In genomic region chr1:50272923-50273322, GRCh38 we compare ENCODE assay signal across 24 cellular contexts.
DNase-seq lines count a peak whose midpoint lies in the region; ATAC-seq and TF ChIP-seq lines count a peak whose summit lies in the region.
"Had no signal": no experiment of that assay in that cellular context is flagged by ENCODE, and none has a peak within 500 bp of the region (broad histone marks: within the 10 kb centered on the region; RNA-seq: fewer than 3 reads in every experiment).

No MANE protein-coding gene starts in this region.

- peaks cover 18% of the 10 kb centered on the region for H3K9me3 Mint-ChIP-seq in glutamatergic neuron (ENCODE audit: unreplicated experiment)
- H3K9me3 Mint-ChIP-seq: activated T-cell treated with anti-CD3 and anti-CD28 coated beads, Interleukin-2, amount 50 U/mL, for 72 hours; central memory CD8-positive, alpha-beta T cell; effector memory CD8-positive, alpha-beta T cell; IgD-negative memory B cell; stimulated activated effector memory CD8-positive, alpha-beta T cell treated with anti-CD3 and anti-CD28 coated beads, Interleukin-12 subunit alpha, Interleukin-12 subunit beta, amount 100 ng/mL, for 72 hours; T-helper 1 cell treated with Interleukin-12 subunit alpha and Interleukin-12 subunit beta and Interleukin-4 antibody, amounts not matched to agents 30 μg/mL and 1 μg/mL, for 36 hours had no signal

- no peak for ATAC-seq in HG02981 (IDR thresholded peaks at IDR 0.05; ENCODE audit: unreplicated experiment)
- ATAC-seq in GM19324 (IDR thresholded peaks at IDR 0.05; ENCODE audit: low FRiP score, unreplicated experiment), result no peak
- no peak for ATAC-seq in HG02588 (IDR thresholded peaks at IDR 0.05; ENCODE audit: unreplicated experiment)
- ATAC-seq: activated T-cell treated with anti-CD3 and anti-CD28 coated beads, Interleukin-2, amount 50 U/mL, for 72 hours; effector memory CD8-positive, alpha-beta T cell; left lung; stimulated activated effector memory CD8-positive, alpha-beta T cell treated with anti-CD3 and anti-CD28 coated beads, Interleukin-12 subunit alpha, Interleukin-12 subunit beta, amount 100 ng/mL, for 72 hours had no signal

- H3K27ac Mint-ChIP-seq in glutamatergic neuron (ENCODE audit: unreplicated experiment), result peak overlapping the region; percentile 39
- H3K27ac Mint-ChIP-seq: activated T-cell treated with anti-CD3 and anti-CD28 coated beads, Interleukin-2, amount 50 U/mL, for 72 hours; effector memory CD8-positive, alpha-beta T cell; IgD-negative memory B cell; stimulated activated effector memory CD8-positive, alpha-beta T cell treated with anti-CD3 and anti-CD28 coated beads, Interleukin-12 subunit alpha, Interleukin-12 subunit beta, amount 100 ng/mL, for 72 hours; T-helper 1 cell treated with Interleukin-12 subunit alpha and Interleukin-12 subunit beta and Interleukin-4 antibody, amounts not matched to agents 30 μg/mL and 1 μg/mL, for 36 hours had no signal

- H3K4me3 Mint-ChIP-seq in glutamatergic neuron (ENCODE audit: unreplicated experiment), result peak overlapping the region; percentile 74
- H3K4me3 Mint-ChIP-seq: activated T-cell treated with anti-CD3 and anti-CD28 coated beads, Interleukin-2, amount 50 U/mL, for 72 hours; central memory CD8-positive, alpha-beta T cell; effector memory CD8-positive, alpha-beta T cell; IgD-negative memory B cell; stimulated activated effector memory CD8-positive, alpha-beta T cell treated with anti-CD3 and anti-CD28 coated beads, Interleukin-12 subunit alpha, Interleukin-12 subunit beta, amount 100 ng/mL, for 72 hours; T-helper 1 cell treated with Interleukin-12 subunit alpha and Interleukin-12 subunit beta and Interleukin-4 antibody, amounts not matched to agents 30 μg/mL and 1 μg/mL, for 36 hours had no signal

- TF ChIP-seq CTCF in glutamatergic neuron (IDR thresholded peaks at IDR 0.05; ENCODE audit: partially characterized antibody, unreplicated experiment) (no peak), GM20000 (IDR thresholded peaks at IDR 0.05; ENCODE audit: extremely low read depth, missing control alignments) (no peak)

- H3K4me1 Mint-ChIP-seq in glutamatergic neuron (ENCODE audit: low read depth, unreplicated experiment), result peaks cover 80% of the 10 kb centered on the region
- H3K4me1 Mint-ChIP-seq: central memory CD8-positive, alpha-beta T cell; IgD-negative memory B cell; stimulated activated effector memory CD8-positive, alpha-beta T cell treated with anti-CD3 and anti-CD28 coated beads, Interleukin-12 subunit alpha, Interleukin-12 subunit beta, amount 100 ng/mL, for 72 hours had no signal

- peaks cover 9% of the 10 kb centered on the region for H3K27me3 Mint-ChIP-seq in glutamatergic neuron (ENCODE audit: unreplicated experiment)

- DNase-seq in DMS79 (lab: John Stamatoyannopoulos, UW) (peak; percentile 86), NCI-H1694 (lab: John Stamatoyannopoulos, UW) (peak; percentile 96), NCI-H524 (lab: John Stamatoyannopoulos, UW) (peak; percentile 82 to 84), glutamatergic neuron (peak; percentile 28), GM20000 (ENCODE audit: low spot score) (no peak)
- DNase-seq: activated CD4-positive, alpha-beta T cell treated with anti-CD3 and anti-CD28 coated beads, Interleukin-2, amount 50 U/mL, for 4 hours; activated T-cell treated with anti-CD3 and anti-CD28 coated beads, Interleukin-2, amount 50 U/mL, for 72 hours; COR-L47; DND-41; effector memory CD8-positive, alpha-beta T cell; GF-D8; left lung; mesenchymal stem cell; NCI-H2107; NCI-H748 treated with DMSO at 0.1 percent for 48 hours; stimulated activated CD4-positive, alpha-beta T cell treated with anti-CD3 and anti-CD28 coated beads, Interleukin-15, amount 100 ng/mL, for 24 hours; transverse colon had no signal

- H3K36me3 Mint-ChIP-seq in glutamatergic neuron (ENCODE audit: unreplicated experiment), result no peaks in the 10 kb centered on the region
- H3K36me3 Mint-ChIP-seq: IgD-negative memory B cell; stimulated activated effector memory CD8-positive, alpha-beta T cell treated with anti-CD3 and anti-CD28 coated beads, Interleukin-12 subunit alpha, Interleukin-12 subunit beta, amount 100 ng/mL, for 72 hours had no signal
